In the genomic region with DNA sequence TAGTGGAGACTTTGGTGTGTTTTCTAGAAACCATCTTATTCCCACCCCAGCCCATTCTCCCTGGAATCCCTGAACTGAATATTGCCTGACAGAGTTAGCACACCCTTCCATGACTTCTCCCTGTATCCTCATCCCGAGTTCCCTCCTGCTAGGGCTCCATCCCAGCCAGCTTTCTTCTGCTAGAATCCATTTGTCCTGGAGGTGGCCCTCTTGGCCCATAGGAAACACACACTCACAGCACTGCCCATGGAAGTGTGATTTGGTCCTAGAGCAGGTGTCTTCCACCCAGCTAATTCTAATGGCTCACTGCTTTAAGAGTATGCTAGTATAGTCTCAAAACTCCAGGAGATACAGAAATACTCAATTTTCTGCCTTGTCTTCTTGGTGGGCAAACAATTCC, we compare ENCODE assay signal across 1 cellular context.
TF ChIP-seq lines count a peak whose summit lies in the region.

No MANE protein-coding gene starts in this region.

TF ChIP-seq in GM23338, 12 proteins besides CTCF, POLR2A, EP300 and RAD21:
- no peak for TF ChIP-seq EZH2phosphoT487 (IDR thresholded peaks at IDR 0.05; ENCODE audit: unreplicated experiment)
- TF ChIP-seq EZH2 (IDR thresholded peaks at IDR 0.05; ENCODE audit: low read depth, unreplicated experiment) = no peak
- TF ChIP-seq CREB1 (CRISPR knock-in tag; IDR thresholded peaks at IDR 0.05; ENCODE audit: low read depth) = no peak
- no peak for TF ChIP-seq ZNF114 (CRISPR knock-in tag; IDR thresholded peaks at IDR 0.05)
- TF ChIP-seq, protein P1, sequence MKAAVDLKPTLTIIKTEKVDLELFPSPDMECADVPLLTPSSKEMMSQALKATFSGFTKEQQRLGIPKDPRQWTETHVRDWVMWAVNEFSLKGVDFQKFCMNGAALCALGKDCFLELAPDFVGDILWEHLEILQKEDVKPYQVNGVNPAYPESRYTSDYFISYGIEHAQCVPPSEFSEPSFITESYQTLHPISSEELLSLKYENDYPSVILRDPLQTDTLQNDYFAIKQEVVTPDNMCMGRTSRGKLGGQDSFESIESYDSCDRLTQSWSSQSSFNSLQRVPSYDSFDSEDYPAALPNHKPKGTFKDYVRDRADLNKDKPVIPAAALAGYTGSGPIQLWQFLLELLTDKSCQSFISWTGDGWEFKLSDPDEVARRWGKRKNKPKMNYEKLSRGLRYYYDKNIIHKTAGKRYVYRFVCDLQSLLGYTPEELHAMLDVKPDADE (IDR thresholded peaks at IDR 0.05) = no peak
- TF ChIP-seq, protein P2, sequence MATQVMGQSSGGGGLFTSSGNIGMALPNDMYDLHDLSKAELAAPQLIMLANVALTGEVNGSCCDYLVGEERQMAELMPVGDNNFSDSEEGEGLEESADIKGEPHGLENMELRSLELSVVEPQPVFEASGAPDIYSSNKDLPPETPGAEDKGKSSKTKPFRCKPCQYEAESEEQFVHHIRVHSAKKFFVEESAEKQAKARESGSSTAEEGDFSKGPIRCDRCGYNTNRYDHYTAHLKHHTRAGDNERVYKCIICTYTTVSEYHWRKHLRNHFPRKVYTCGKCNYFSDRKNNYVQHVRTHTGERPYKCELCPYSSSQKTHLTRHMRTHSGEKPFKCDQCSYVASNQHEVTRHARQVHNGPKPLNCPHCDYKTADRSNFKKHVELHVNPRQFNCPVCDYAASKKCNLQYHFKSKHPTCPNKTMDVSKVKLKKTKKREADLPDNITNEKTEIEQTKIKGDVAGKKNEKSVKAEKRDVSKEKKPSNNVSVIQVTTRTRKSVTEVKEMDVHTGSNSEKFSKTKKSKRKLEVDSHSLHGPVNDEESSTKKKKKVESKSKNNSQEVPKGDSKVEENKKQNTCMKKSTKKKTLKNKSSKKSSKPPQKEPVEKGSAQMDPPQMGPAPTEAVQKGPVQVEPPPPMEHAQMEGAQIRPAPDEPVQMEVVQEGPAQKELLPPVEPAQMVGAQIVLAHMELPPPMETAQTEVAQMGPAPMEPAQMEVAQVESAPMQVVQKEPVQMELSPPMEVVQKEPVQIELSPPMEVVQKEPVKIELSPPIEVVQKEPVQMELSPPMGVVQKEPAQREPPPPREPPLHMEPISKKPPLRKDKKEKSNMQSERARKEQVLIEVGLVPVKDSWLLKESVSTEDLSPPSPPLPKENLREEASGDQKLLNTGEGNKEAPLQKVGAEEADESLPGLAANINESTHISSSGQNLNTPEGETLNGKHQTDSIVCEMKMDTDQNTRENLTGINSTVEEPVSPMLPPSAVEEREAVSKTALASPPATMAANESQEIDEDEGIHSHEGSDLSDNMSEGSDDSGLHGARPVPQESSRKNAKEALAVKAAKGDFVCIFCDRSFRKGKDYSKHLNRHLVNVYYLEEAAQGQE (IDR thresholded peaks at IDR 0.05; ENCODE audit: unreplicated experiment) = no peak
- TF ChIP-seq, protein P3, sequence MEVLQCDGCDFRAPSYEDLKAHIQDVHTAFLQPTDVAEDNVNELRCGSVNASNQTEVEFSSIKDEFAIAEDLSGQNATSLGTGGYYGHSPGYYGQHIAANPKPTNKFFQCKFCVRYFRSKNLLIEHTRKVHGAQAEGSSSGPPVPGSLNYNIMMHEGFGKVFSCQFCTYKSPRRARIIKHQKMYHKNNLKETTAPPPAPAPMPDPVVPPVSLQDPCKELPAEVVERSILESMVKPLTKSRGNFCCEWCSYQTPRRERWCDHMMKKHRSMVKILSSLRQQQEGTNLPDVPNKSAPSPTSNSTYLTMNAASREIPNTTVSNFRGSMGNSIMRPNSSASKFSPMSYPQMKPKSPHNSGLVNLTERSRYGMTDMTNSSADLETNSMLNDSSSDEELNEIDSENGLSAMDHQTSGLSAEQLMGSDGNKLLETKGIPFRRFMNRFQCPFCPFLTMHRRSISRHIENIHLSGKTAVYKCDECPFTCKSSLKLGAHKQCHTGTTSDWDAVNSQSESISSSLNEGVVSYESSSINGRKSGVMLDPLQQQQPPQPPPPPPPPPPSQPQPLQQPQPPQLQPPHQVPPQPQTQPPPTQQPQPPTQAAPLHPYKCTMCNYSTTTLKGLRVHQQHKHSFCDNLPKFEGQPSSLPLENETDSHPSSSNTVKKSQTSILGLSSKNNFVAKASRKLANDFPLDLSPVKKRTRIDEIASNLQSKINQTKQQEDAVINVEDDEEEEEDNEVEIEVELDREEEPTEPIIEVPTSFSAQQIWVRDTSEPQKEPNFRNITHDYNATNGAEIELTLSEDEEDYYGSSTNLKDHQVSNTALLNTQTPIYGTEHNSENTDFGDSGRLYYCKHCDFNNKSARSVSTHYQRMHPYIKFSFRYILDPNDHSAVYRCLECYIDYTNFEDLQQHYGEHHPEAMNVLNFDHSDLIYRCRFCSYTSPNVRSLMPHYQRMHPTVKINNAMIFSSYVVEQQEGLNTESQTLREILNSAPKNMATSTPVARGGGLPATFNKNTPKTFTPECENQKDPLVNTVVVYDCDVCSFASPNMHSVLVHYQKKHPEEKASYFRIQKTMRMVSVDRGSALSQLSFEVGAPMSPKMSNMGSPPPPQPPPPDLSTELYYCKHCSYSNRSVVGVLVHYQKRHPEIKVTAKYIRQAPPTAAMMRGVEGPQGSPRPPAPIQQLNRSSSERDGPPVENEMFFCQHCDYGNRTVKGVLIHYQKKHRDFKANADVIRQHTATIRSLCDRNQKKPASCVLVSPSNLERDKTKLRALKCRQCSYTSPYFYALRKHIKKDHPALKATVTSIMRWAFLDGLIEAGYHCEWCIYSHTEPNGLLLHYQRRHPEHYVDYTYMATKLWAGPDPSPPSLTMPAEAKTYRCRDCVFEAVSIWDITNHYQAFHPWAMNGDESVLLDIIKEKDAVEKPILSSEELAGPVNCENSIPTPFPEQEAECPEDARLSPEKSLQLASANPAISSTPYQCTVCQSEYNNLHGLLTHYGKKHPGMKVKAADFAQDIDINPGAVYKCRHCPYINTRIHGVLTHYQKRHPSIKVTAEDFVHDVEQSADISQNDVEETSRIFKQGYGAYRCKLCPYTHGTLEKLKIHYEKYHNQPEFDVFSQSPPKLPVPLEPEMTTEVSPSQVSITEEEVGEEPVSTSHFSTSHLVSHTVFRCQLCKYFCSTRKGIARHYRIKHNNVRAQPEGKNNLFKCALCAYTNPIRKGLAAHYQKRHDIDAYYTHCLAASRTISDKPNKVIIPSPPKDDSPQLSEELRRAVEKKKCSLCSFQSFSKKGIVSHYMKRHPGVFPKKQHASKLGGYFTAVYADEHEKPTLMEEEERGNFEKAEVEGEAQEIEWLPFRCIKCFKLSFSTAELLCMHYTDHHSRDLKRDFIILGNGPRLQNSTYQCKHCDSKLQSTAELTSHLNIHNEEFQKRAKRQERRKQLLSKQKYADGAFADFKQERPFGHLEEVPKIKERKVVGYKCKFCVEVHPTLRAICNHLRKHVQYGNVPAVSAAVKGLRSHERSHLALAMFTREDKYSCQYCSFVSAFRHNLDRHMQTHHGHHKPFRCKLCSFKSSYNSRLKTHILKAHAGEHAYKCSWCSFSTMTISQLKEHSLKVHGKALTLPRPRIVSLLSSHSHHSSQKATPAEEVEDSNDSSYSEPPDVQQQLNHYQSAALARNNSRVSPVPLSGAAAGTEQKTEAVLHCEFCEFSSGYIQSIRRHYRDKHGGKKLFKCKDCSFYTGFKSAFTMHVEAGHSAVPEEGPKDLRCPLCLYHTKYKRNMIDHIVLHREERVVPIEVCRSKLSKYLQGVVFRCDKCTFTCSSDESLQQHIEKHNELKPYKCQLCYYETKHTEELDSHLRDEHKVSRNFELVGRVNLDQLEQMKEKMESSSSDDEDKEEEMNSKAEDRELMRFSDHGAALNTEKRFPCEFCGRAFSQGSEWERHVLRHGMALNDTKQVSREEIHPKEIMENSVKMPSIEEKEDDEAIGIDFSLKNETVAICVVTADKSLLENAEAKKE (CRISPR knock-in tag; IDR thresholded peaks at IDR 0.05) = no peak
- TF ChIP-seq STAT1 (IDR thresholded peaks at IDR 0.05; ENCODE audit: unreplicated experiment) = no peak
- TF ChIP-seq ZNF331 (CRISPR knock-in tag; IDR thresholded peaks at IDR 0.05; ENCODE audit: low read depth) = no peak
- no peak for TF ChIP-seq JUNB (IDR thresholded peaks at IDR 0.05; ENCODE audit: unreplicated experiment)
- TF ChIP-seq POLR2AphosphoS5 (IDR thresholded peaks at IDR 0.05; ENCODE audit: low read depth) = no peak
- TF ChIP-seq NANOG (IDR thresholded peaks at IDR 0.05; ENCODE audit: borderline replicate concordance) = no peak
